In genomic region chr9:89000281-89000875, GRCh38 we compare ENCODE assay signal across 1 cellular context.
TF ChIP-seq lines count a peak whose summit lies in the region.

No MANE protein-coding gene starts in this region.

TF ChIP-seq in K562, 482 proteins besides CTCF, POLR2A, EP300 and RAD21:
- TF ChIP-seq SNRNP70 (optimal IDR thresholded peaks at IDR 0.05; ENCODE audit: low read depth, low read length): no peak
- no peak for TF ChIP-seq JUND (IDR thresholded peaks at IDR 0.05; ENCODE audit: borderline replicate concordance, low read depth, low read length)
- no peak for TF ChIP-seq JUND (tag; IDR thresholded peaks at IDR 0.05; ENCODE audit: borderline replicate concordance, low read depth, low read length)
- no peak for TF ChIP-seq TFAP4 (CRISPR knock-in tag; IDR thresholded peaks at IDR 0.05; ENCODE audit: borderline replicate concordance)
- no peak for TF ChIP-seq GABPA (tag; conservative IDR thresholded peaks at IDR 0.05; ENCODE audit: low read depth)
- TF ChIP-seq NKRF (IDR thresholded peaks at IDR 0.05; ENCODE audit: borderline replicate concordance): no peak
- no peak for TF ChIP-seq SAFB (IDR thresholded peaks at IDR 0.05; ENCODE audit: borderline replicate concordance, low read depth, low read length)
- TF ChIP-seq THAP12 (CRISPR knock-in tag; IDR thresholded peaks at IDR 0.05): no peak
- TF ChIP-seq RBM15 (IDR thresholded peaks at IDR 0.05; ENCODE audit: insufficient read depth, low read length): no peak
- TF ChIP-seq RNF2 (IDR thresholded peaks at IDR 0.05): no peak
- no peak for TF ChIP-seq STAT5B (CRISPR knock-in tag; IDR thresholded peaks at IDR 0.05)
- no peak for TF ChIP-seq EWSR1 (IDR thresholded peaks at IDR 0.05; ENCODE audit: borderline replicate concordance, low read depth, partially characterized antibody)
- TF ChIP-seq HLTF (IDR thresholded peaks at IDR 0.05): no peak
- TF ChIP-seq NUFIP1 (IDR thresholded peaks at IDR 0.05; ENCODE audit: partially characterized antibody): no peak
- TF ChIP-seq ZNF224 (CRISPR knock-in tag; IDR thresholded peaks at IDR 0.05): no peak
- no peak for TF ChIP-seq RHOXF2B (CRISPR knock-in tag; conservative IDR thresholded peaks at IDR 0.05)
- TF ChIP-seq CHD7 (IDR thresholded peaks at IDR 0.05; ENCODE audit: low read depth, low read length): no peak
- no peak for TF ChIP-seq CEBPZ (IDR thresholded peaks at IDR 0.05; ENCODE audit: borderline replicate concordance, low read depth, low read length)
- TF ChIP-seq ZNF354B (CRISPR knock-in tag; IDR thresholded peaks at IDR 0.05): no peak
- TF ChIP-seq ZFP30 (CRISPR knock-in tag; IDR thresholded peaks at IDR 0.05; ENCODE audit: borderline replicate concordance): no peak
- no peak for TF ChIP-seq ZNF644 (tag; IDR thresholded peaks at IDR 0.05; ENCODE audit: low read depth)
TF ChIP-seq in K562: peak in this region for 0.
